Comparison of ENCODE assay signal across 8 cellular contexts in the genomic region with DNA sequence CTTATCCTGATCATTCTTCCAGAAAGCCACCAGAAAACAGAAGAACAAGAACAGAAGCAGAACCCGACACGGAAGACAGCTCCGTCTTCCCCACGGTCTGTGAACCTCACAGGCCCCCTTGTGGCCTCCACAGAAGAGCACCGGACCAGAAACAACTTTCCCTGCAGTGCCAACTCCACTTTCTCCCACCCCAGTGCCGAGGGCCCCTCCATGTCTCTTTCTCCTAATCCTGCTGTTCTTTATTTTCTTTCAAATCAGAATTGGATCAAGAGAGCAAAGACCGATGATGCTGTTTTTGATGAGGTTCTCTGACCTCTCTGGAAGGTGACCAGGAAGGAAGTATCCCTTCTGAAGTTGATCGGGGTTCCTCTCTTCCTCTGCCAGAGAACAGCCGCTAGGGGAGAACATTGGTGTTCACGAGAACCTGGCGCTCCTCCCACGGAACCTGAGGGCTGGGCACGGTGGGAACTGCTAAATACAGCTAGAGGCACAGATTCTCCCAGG. TPM values are rescaled to one million over a fixed set of nuclear protein-coding genes. Genes with fewer than 3 reads are reported as not detected.
DNase-seq lines count a peak whose midpoint lies in the region; ATAC-seq, FAIRE-seq and TF ChIP-seq lines count a peak whose summit lies in the region.

No MANE protein-coding gene starts in this region.

- no peak overlapping the region for H3K27ac ChIP-seq in tibial nerve

- peak; percentile 44 for FAIRE-seq in GM12892 (lab: Jason Lieb, UNC)

- H3K4me3 ChIP-seq in AG10803 (ENCODE audit: low read length) (no peak overlapping the region), astrocyte of the spinal cord (ENCODE audit: low read depth, low read length) (no peak overlapping the region), tibial nerve (no peak overlapping the region)

- DNase-seq in AG10803 (ENCODE audit: low read depth) = peak; percentile 44
- DNase-seq in GM12892 (ENCODE audit: insufficient read length) = no peak
- DNase-seq in NCI-H748 treated with DMSO at 0.1 percent for 48 hours (lab: John Stamatoyannopoulos, UW) = peak; percentile 27
- no peak for DNase-seq in astrocyte of the spinal cord (ENCODE audit: low read depth, low spot score)
- peak; percentile 23 for DNase-seq in kidney tubule cell (ENCODE audit: low spot score)
- DNase-seq in tibial nerve (ENCODE audit: low spot score in 2 of 2) = no peak

- TF ChIP-seq POLR2A in GM12892 (IDR thresholded peaks at IDR 0.05; ENCODE audit: low read depth, low read length) (no peak), tibial nerve (IDR thresholded peaks at IDR 0.05) (no peak)

- peaks cover 0 to 9% (median 0%) of the 10 kb centered on the region in 4 donors for H3K4me1 ChIP-seq in tibial nerve

- no peak for TF ChIP-seq EP300 in tibial nerve (IDR thresholded peaks at IDR 0.05)

- no peaks in the 10 kb centered on the region for H3K27me3 ChIP-seq in tibial nerve

- ATAC-seq in HG02623 (IDR thresholded peaks at IDR 0.05; ENCODE audit: unreplicated experiment) (no peak), GM18861 (IDR thresholded peaks at IDR 0.05; ENCODE audit: unreplicated experiment) (no peak)

- H3K9me3 ChIP-seq in tibial nerve = peaks cover 0 to 5% (median 0%) of the 10 kb centered on the region in 4 donors

- no peaks in the 10 kb centered on the region for H3K36me3 ChIP-seq in tibial nerve

- TF ChIP-seq CTCF in AG10803 (conservative IDR thresholded peaks at IDR 0.05; ENCODE audit: low read length) (peak; percentile 73), astrocyte of the spinal cord (IDR thresholded peaks at IDR 0.05; ENCODE audit: low read depth, low read length) (peak; percentile 65), tibial nerve (IDR thresholded peaks at IDR 0.05) (peak in 4 of 5 experiments; percentile 35 to 53 (median 40))

- in situ Hi-C loops in astrocyte of the spinal cord (cut with HindIII; ENCODE audit: low sequenced_read_pairs) = no loop called here

- WGBS in tibial nerve, 2 donors = 27 to 33% methylated on average over 13 of the region's 13 CpGs

RNA-seq across cellular contexts. Expression of a gene that starts 58.9 kb away (rescaled TPM):
- polyA plus RNA-seq in GM12892 (2012; ENCODE audit: missing spikeins) = 5.8 TPM
- total RNA-seq in tibial nerve = 10 to 100 TPM; 18.8 to 28.0 (median 20.8) TPM

Comparison
In these comparisons a context has a peak if more than half of its experiments do, and no peak if none do; other contexts are left out.
1. DNase-seq: peak in AG10803 (single experiment), NCI-H748 treated with DMSO at 0.1 percent for 48 hours (single experiment) and kidney tubule cell (single experiment); none in GM12892 (single experiment), astrocyte of the spinal cord (single experiment) and tibial nerve (0 of 2).
2. Peak in every context shown above with its lines, with median percentiles within 50 percentile points of each other: CTCF ChIP-seq.